Comparison of ENCODE assay signal across 15 cellular contexts in genomic region chr11:130085671-130086070, GRCh38. TPM values are rescaled to one million over a fixed set of nuclear protein-coding genes. Genes with fewer than 3 reads are reported as not detected.
DNase-seq lines count a peak whose midpoint lies in the region; ATAC-seq and TF ChIP-seq lines count a peak whose summit lies in the region.
"Had no signal": no experiment of that assay in that cellular context is flagged by ENCODE, and none has a peak within 500 bp of the region (broad histone marks: within the 10 kb centered on the region; RNA-seq: fewer than 3 reads in every experiment).

No MANE protein-coding gene starts in this region.

- H3K27me3 Mint-ChIP-seq in CD14-positive monocyte (ENCODE audit: low read depth in 3 of 3): peaks cover 0 to 1% (median 0%) of the 10 kb centered on the region in 3 donors
- no peaks in the 10 kb centered on the region for H3K27me3 Mint-ChIP-seq in CD4-positive, CD25-positive, alpha-beta regulatory T cell
- no peaks in the 10 kb centered on the region for H3K27me3 Mint-ChIP-seq in dendritic cell treated with granulocyte-macrophage colony-stimulating factor and Interleukin-4, amounts not matched to agents 40 ng/mL and 50 ng/mL, for 4 days
- H3K27me3 Mint-ChIP-seq: CD4-positive, alpha-beta memory T cell had no signal

- peaks cover 0 to 2% (median 0%) of the 10 kb centered on the region in 7 donors for H3K9me3 Mint-ChIP-seq in CD14-positive monocyte
- no peaks in the 10 kb centered on the region for H3K9me3 Mint-ChIP-seq in CD4-positive, CD25-positive, alpha-beta regulatory T cell
- H3K9me3 Mint-ChIP-seq in dendritic cell treated with granulocyte-macrophage colony-stimulating factor and Interleukin-4, amounts not matched to agents 40 ng/mL and 50 ng/mL, for 4 days: no peaks in the 10 kb centered on the region
- H3K9me3 Mint-ChIP-seq: CD4-positive, alpha-beta memory T cell had no signal

- H3K9me3 ChIP-seq in CD4-positive, CD25-positive, alpha-beta regulatory T cell (ENCODE audit: control insufficient read depth in 2 of 2, low read length in 2 of 2): no peaks in the 10 kb centered on the region
- H3K9me3 ChIP-seq: HAP-1 had no signal

- peaks cover 71% of the 10 kb centered on the region for H3K4me1 Mint-ChIP-seq in CD14-positive monocyte
- peaks cover 27 to 53% (median 40%) of the 10 kb centered on the region in 4 donors for H3K4me1 Mint-ChIP-seq in CD4-positive, CD25-positive, alpha-beta regulatory T cell
- peaks cover 56% of the 10 kb centered on the region for H3K4me1 Mint-ChIP-seq in dendritic cell treated with granulocyte-macrophage colony-stimulating factor and Interleukin-4, amounts not matched to agents 40 ng/mL and 50 ng/mL, for 4 days (ENCODE audit: low read depth)

- no peak overlapping the region for H3K4me3 ChIP-seq in CD4-positive, CD25-positive, alpha-beta regulatory T cell (ENCODE audit: low read depth, low read length)
- H3K4me3 ChIP-seq: HAP-1 had no signal

- H3K27ac ChIP-seq in CD4-positive, CD25-positive, alpha-beta regulatory T cell (ENCODE audit: insufficient read depth, low read length, poor library complexity, severe bottlenecking): no peak overlapping the region
- H3K27ac ChIP-seq: C4-2B had no signal

- intact Hi-C loops in CD14-positive monocyte (cut with micrococcal nuclease) (loop anchor here in 1 of 2 donors (5.0 kb wide), 1 partner anchor 37 kb away; no protein-coding TSS in a partner anchor), Right ventricle myocardium inferior (cut with DNase I) (no loop called here)
- intact Hi-C loops in dendritic cell treated with granulocyte-macrophage colony-stimulating factor and Interleukin-4, amounts not matched to agents 40 ng/mL and 50 ng/mL, for 4 days (cut with micrococcal nuclease): no loop called here

- H3K36me3 ChIP-seq in CD4-positive, CD25-positive, alpha-beta regulatory T cell (ENCODE audit: control insufficient read depth, insufficient read depth, low read length): no peaks in the 10 kb centered on the region
- H3K36me3 ChIP-seq: HAP-1 had no signal

- H3K4me1 ChIP-seq in CD4-positive, CD25-positive, alpha-beta regulatory T cell (ENCODE audit: control insufficient read depth, insufficient read depth, low read length, poor library complexity, severe bottlenecking): peaks cover 18% of the 10 kb centered on the region

- H3K36me3 Mint-ChIP-seq in CD14-positive monocyte: peaks cover 29 to 47% of the 10 kb centered on the region in 2 donors
- H3K36me3 Mint-ChIP-seq in CD4-positive, CD25-positive, alpha-beta regulatory T cell: peaks cover 12% of the 10 kb centered on the region
- H3K36me3 Mint-ChIP-seq in dendritic cell treated with granulocyte-macrophage colony-stimulating factor and Interleukin-4, amounts not matched to agents 40 ng/mL and 50 ng/mL, for 4 days (ENCODE audit: low read depth): peaks cover 7% of the 10 kb centered on the region

- no peaks in the 10 kb centered on the region for H3K27me3 ChIP-seq in CD4-positive, CD25-positive, alpha-beta regulatory T cell (ENCODE audit: control insufficient read depth, insufficient read depth, low read length)

- ATAC-seq in CD4-positive, CD25-positive, alpha-beta regulatory T cell (ENCODE audit: low read depth in 2 of 2): no peak
- ATAC-seq in Right ventricle myocardium inferior (no peak), HG02970 (IDR thresholded peaks at IDR 0.05; ENCODE audit: low FRiP score, unreplicated experiment) (no peak)

- H3K4me3 Mint-ChIP-seq in CD14-positive monocyte: peak overlapping the region; percentile 53 to 56
- H3K4me3 Mint-ChIP-seq in CD4-positive, CD25-positive, alpha-beta regulatory T cell: no peak overlapping the region
- H3K4me3 Mint-ChIP-seq in dendritic cell treated with granulocyte-macrophage colony-stimulating factor and Interleukin-4, amounts not matched to agents 40 ng/mL and 50 ng/mL, for 4 days: peak overlapping the region; percentile 4
- H3K4me3 Mint-ChIP-seq: CD4-positive, alpha-beta memory T cell had no signal

- DNase-seq in CD14-positive monocyte (ENCODE audit: low spot score) (no peak), Right ventricle myocardium inferior (ENCODE audit: missing footprints) (no peak)
- DNase-seq in CD4-positive, CD25-positive, alpha-beta regulatory T cell: no peak
- DNase-seq in activated effector memory CD4-positive, alpha-beta T cell treated with anti-CD3 and anti-CD28 coated beads, Interleukin-2, amount 50 U/mL, for 16 hours: no peak
- DNase-seq: Calu3; CD4-positive, alpha-beta memory T cell; COR-L47; DMS53; DMS79 treated with DMSO at 0.1 percent for 48 hours; GF-D8; GOT3 had no signal

- H3K27ac Mint-ChIP-seq in CD14-positive monocyte: peak overlapping the region; percentile 83 to 91 (median 88)
- H3K27ac Mint-ChIP-seq in CD4-positive, CD25-positive, alpha-beta regulatory T cell: peak overlapping the region in 2 of 3 donors; percentile 27 to 28
- peak overlapping the region; percentile 61 for H3K27ac Mint-ChIP-seq in dendritic cell treated with granulocyte-macrophage colony-stimulating factor and Interleukin-4, amounts not matched to agents 40 ng/mL and 50 ng/mL, for 4 days
- H3K27ac Mint-ChIP-seq: CD4-positive, alpha-beta memory T cell had no signal

- no peak for TF ChIP-seq CTCF in CD14-positive monocyte (IDR thresholded peaks at IDR 0.05)

RNA-seq across cellular contexts. Expression of gene APLP2, which starts 16.0 kb away (rescaled TPM):
- 100 to 1,000 TPM; 486 to 591 TPM for polyA plus RNA-seq in CD14-positive monocyte
- 53.3 TPM for total RNA-seq in CD4-positive, CD25-positive, alpha-beta regulatory T cell
- 10 to 100 TPM; 72.7 to 86.6 (median 78.1) TPM for polyA plus RNA-seq in CD4-positive, CD25-positive, alpha-beta regulatory T cell
- 285 TPM for total RNA-seq in Right ventricle myocardium inferior

Comparison
In these comparisons a context has a peak if more than half of its experiments do, and no peak if none do; other contexts are left out.
1. H3K27ac Mint-ChIP-seq: peak in every context shown above with its lines; median percentile 88 in CD14-positive monocyte; 61 in dendritic cell treated with granulocyte-macrophage colony-stimulating factor and Interleukin-4, amounts not matched to agents 40 ng/mL and 50 ng/mL, for 4 days; 28 in CD4-positive, CD25-positive, alpha-beta regulatory T cell.
2. H3K4me3 Mint-ChIP-seq: peak in CD14-positive monocyte (2 of 2) and dendritic cell treated with granulocyte-macrophage colony-stimulating factor and Interleukin-4, amounts not matched to agents 40 ng/mL and 50 ng/mL, for 4 days (single experiment); none in CD4-positive, CD25-positive, alpha-beta regulatory T cell (0 of 4).